Comparison of ENCODE assay signal across 29 cellular contexts in the genomic region with DNA sequence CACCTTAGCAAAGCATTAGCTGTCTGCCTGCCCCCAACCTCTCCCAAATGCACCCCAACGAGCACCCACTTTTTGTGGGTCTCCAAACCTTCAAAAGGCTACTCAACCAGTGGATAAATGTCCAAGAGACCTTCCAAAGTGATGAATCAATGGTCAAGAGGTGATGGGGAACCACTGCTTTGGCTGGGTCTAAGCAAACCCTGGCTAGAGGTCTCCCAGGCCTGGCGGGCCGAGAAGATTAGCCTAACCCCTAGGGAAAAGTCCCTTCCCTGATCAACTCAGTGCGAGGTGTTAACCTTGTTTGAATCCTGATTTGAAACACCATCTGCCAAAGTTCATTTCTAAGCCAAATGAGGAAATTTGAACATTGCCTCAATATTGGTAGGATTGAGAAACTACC.
"Had no signal": no experiment of that assay in that cellular context is flagged by ENCODE, and none has a peak within 500 bp of the region (broad histone marks: within the 10 kb centered on the region; RNA-seq: fewer than 3 reads in every experiment).

No MANE protein-coding gene starts in this region.

- ATAC-seq: left colon; left lung; lower lobe of right lung; naive thymus-derived CD8-positive, alpha-beta T cell; right lobe of liver; stimulated activated naive B cell treated with anti-CD40 and anti-IgM and Interleukin-4, amounts not matched to agents 10 μg/mL and 1 μg/mL and 100 μg/mL, for 72 hours; stimulated activated naive CD8-positive, alpha-beta T cell treated with anti-CD3 and anti-CD28 coated beads, Interleukin-15, Interleukin-2, amounts not matched to agents 100 U/mL and 50 U/mL, for 24 hours had no signal

- H3K4me1 Mint-ChIP-seq: immature natural killer cell, nephron had no signal

- H3K4me3 Mint-ChIP-seq: immature natural killer cell; naive thymus-derived CD8-positive, alpha-beta T cell; nephron; neural crest cell; stimulated activated naive B cell treated with anti-CD40 and anti-IgM and Interleukin-4, amounts not matched to agents 10 μg/mL and 1 μg/mL and 100 μg/mL, for 72 hours had no signal

- H3K4me2 ChIP-seq: smooth muscle cell had no signal

- H3K9me3 Mint-ChIP-seq: neural crest cell had no signal

- H3K36me3 ChIP-seq: left lung, lower lobe of right lung, neutrophil, ovary, right atrium auricular region, right lobe of liver, stomach, thyroid gland, transverse colon, upper lobe of left lung, vagina had no signal

- H3K36me3 Mint-ChIP-seq: immature natural killer cell had no signal

- H3K4me1 ChIP-seq: right lobe of liver had no signal

- H3K4me3 ChIP-seq: left lung, lower lobe of right lung, ovary, right atrium auricular region, right lobe of liver, smooth muscle cell, stomach, testis, thyroid gland, transverse colon, upper lobe of left lung, vagina had no signal

- H3K27ac ChIP-seq: left lung, lower lobe of right lung, neutrophil, ovary, right atrium auricular region, right lobe of liver, stomach, testis, thyroid gland, transverse colon, upper lobe of left lung, vagina had no signal

- FAIRE-seq: islet of Langerhans, kidney had no signal

- H3K27ac Mint-ChIP-seq: immature natural killer cell; nephron; progenitor cell of endocrine pancreas; stimulated activated naive B cell treated with anti-CD40 and anti-IgM and Interleukin-4, amounts not matched to agents 10 μg/mL and 1 μg/mL and 100 μg/mL, for 72 hours had no signal

- H3K27me3 ChIP-seq: ovary, testis had no signal

- DNase-seq: hypothalamus; immature natural killer cell; kidney; left colon; left lung; lower lobe of right lung; mammary epithelial cell; mesenchymal stem cell; naive thymus-derived CD8-positive, alpha-beta T cell; occipital lobe; ovary; right lobe of liver; stimulated activated CD4-positive, alpha-beta T cell treated with anti-CD3 and anti-CD28 coated beads, Interleukin-1b, Interleukin-23, amount 100 ng/mL, for 48 hours; stimulated activated CD4-positive, alpha-beta T cell treated with anti-CD3 and anti-CD28 coated beads, Interleukin-4, amount 100 ng/mL, for 1 hour; stimulated activated naive B cell treated with anti-CD40 and anti-IgM and Interleukin-4, amounts not matched to agents 10 μg/mL and 1 μg/mL and 100 μg/mL, for 72 hours; stimulated activated naive CD8-positive, alpha-beta T cell treated with anti-CD3 and anti-CD28 coated beads, Interleukin-15, Interleukin-2, amounts not matched to agents 100 U/mL and 50 U/mL, for 24 hours; stomach; testis; thyroid gland; transverse colon; upper lobe of left lung had no signal

- H3K9me3 ChIP-seq: left lung, lower lobe of right lung, neutrophil, ovary, right atrium auricular region, right lobe of liver, stomach, testis, thyroid gland, transverse colon, upper lobe of left lung, vagina had no signal
